In genomic region chr7:21507627-21508343, GRCh38 we compare ENCODE assay signal across 9 cellular contexts. TPM values are rescaled to one million over a fixed set of nuclear protein-coding genes. Genes with fewer than 3 reads are reported as not detected.
A peak's percentile ranks its signal among the peaks of the same experiment; 100 is the strongest.
DNase-seq lines count a peak whose midpoint lies in the region; ATAC-seq and TF ChIP-seq lines count a peak whose summit lies in the region.
"Had no signal": no experiment of that assay in that cellular context is flagged by ENCODE, and none has a peak within 500 bp of the region (broad histone marks: within the 10 kb centered on the region; RNA-seq: fewer than 3 reads in every experiment).

No MANE protein-coding gene starts in this region.

- H3K27me3 Mint-ChIP-seq in WTC11 (ENCODE audit: low read depth) (no peaks in the 10 kb centered on the region), progenitor cell of endocrine pancreas (no peaks in the 10 kb centered on the region)
- H3K27me3 Mint-ChIP-seq: activated B cell treated with CpG ODN at 0.5 μM for 24 hours had no signal

- TF ChIP-seq CTCF in WTC11 (IDR thresholded peaks at IDR 0.05) (peak; percentile 81), progenitor cell of endocrine pancreas (IDR thresholded peaks at IDR 0.05; ENCODE audit: unreplicated experiment) (peak; percentile 63)

- DNase-seq in Daoy (ENCODE audit: low read depth) (peak; percentile 64), HK-2 (ENCODE audit: unreplicated experiment) (peak; percentile 18), WTC11 (ENCODE audit: low spot score) (peak; percentile 71), globus pallidus (ENCODE audit: low spot score) (peak; percentile 46), progenitor cell of endocrine pancreas (ENCODE audit: low spot score, unreplicated experiment) (peak; percentile 22), OCI-M2 (lab: John Stamatoyannopoulos, UW; ENCODE audit: unreplicated experiment) (no peak), NCI-H1105 treated with DMSO at 0.1 percent for 48 hours (lab: John Stamatoyannopoulos, UW) (no peak), 8988T (no peak)
- DNase-seq: activated B cell treated with CpG ODN at 0.5 μM for 24 hours had no signal

- H3K9me3 Mint-ChIP-seq in WTC11: peaks cover 22% of the 10 kb centered on the region
- peaks cover 9% of the 10 kb centered on the region for H3K9me3 Mint-ChIP-seq in progenitor cell of endocrine pancreas (ENCODE audit: low read depth)
- H3K9me3 Mint-ChIP-seq: activated B cell treated with CpG ODN at 0.5 μM for 24 hours had no signal

- CTCF ChIA-PET in WTC11 (lab: Charles Lee): interaction anchor here (0.7 to 1.6 kb wide), 5 partner anchors 10 to 260 kb away, joined by 3 to 5 read pairs (median 4); no protein-coding TSS in a partner anchor

- ATAC-seq in WTC11: peak; percentile 88

- H3K4me3 Mint-ChIP-seq in WTC11 (no peak overlapping the region), progenitor cell of endocrine pancreas (ENCODE audit: low read depth) (no peak overlapping the region)
- H3K4me3 Mint-ChIP-seq: activated B cell treated with CpG ODN at 0.5 μM for 24 hours had no signal

- H3K4me1 Mint-ChIP-seq in WTC11 (peaks cover 28% of the 10 kb centered on the region), progenitor cell of endocrine pancreas (ENCODE audit: low read depth) (peaks cover 8% of the 10 kb centered on the region)
- H3K4me1 Mint-ChIP-seq: activated B cell treated with CpG ODN at 0.5 μM for 24 hours had no signal

- POLR2A ChIA-PET in WTC11 (lab: Charles Lee): no interaction called here

- H3K36me3 Mint-ChIP-seq in WTC11: peaks cover 60% of the 10 kb centered on the region
- peaks cover 29% of the 10 kb centered on the region for H3K36me3 Mint-ChIP-seq in progenitor cell of endocrine pancreas (ENCODE audit: insufficient read depth)

- H3K27ac Mint-ChIP-seq in WTC11: peak overlapping the region; percentile 79; the same call in 1 of the 2 replicates
- no peak overlapping the region for H3K27ac Mint-ChIP-seq in progenitor cell of endocrine pancreas
- H3K27ac Mint-ChIP-seq: activated B cell treated with CpG ODN at 0.5 μM for 24 hours had no signal

TF ChIP-seq in WTC11, 78 proteins besides CTCF, POLR2A, EP300 and RAD21:
- TF ChIP-seq, protein P1, sequence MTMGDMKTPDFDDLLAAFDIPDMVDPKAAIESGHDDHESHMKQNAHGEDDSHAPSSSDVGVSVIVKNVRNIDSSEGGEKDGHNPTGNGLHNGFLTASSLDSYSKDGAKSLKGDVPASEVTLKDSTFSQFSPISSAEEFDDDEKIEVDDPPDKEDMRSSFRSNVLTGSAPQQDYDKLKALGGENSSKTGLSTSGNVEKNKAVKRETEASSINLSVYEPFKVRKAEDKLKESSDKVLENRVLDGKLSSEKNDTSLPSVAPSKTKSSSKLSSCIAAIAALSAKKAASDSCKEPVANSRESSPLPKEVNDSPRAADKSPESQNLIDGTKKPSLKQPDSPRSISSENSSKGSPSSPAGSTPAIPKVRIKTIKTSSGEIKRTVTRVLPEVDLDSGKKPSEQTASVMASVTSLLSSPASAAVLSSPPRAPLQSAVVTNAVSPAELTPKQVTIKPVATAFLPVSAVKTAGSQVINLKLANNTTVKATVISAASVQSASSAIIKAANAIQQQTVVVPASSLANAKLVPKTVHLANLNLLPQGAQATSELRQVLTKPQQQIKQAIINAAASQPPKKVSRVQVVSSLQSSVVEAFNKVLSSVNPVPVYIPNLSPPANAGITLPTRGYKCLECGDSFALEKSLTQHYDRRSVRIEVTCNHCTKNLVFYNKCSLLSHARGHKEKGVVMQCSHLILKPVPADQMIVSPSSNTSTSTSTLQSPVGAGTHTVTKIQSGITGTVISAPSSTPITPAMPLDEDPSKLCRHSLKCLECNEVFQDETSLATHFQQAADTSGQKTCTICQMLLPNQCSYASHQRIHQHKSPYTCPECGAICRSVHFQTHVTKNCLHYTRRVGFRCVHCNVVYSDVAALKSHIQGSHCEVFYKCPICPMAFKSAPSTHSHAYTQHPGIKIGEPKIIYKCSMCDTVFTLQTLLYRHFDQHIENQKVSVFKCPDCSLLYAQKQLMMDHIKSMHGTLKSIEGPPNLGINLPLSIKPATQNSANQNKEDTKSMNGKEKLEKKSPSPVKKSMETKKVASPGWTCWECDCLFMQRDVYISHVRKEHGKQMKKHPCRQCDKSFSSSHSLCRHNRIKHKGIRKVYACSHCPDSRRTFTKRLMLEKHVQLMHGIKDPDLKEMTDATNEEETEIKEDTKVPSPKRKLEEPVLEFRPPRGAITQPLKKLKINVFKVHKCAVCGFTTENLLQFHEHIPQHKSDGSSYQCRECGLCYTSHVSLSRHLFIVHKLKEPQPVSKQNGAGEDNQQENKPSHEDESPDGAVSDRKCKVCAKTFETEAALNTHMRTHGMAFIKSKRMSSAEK (CRISPR knock-in tag; IDR thresholded peaks at IDR 0.05; ENCODE audit: borderline replicate concordance): no peak
- TF ChIP-seq, protein P2, sequence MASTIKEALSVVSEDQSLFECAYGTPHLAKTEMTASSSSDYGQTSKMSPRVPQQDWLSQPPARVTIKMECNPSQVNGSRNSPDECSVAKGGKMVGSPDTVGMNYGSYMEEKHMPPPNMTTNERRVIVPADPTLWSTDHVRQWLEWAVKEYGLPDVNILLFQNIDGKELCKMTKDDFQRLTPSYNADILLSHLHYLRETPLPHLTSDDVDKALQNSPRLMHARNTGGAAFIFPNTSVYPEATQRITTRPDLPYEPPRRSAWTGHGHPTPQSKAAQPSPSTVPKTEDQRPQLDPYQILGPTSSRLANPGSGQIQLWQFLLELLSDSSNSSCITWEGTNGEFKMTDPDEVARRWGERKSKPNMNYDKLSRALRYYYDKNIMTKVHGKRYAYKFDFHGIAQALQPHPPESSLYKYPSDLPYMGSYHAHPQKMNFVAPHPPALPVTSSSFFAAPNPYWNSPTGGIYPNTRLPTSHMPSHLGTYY (CRISPR knock-in tag; IDR thresholded peaks at IDR 0.05): no peak
- TF ChIP-seq NR3C1 (CRISPR knock-in tag; conservative IDR thresholded peaks at IDR 0.05; ENCODE audit: low read depth) (no peak), SMAD3 (CRISPR knock-in tag; IDR thresholded peaks at IDR 0.05; ENCODE audit: borderline replicate concordance) (no peak), ATF2 (CRISPR knock-in tag; IDR thresholded peaks at IDR 0.05; ENCODE audit: borderline replicate concordance, low read depth) (no peak), MYBL2 (CRISPR knock-in tag; IDR thresholded peaks at IDR 0.05) (no peak), TEAD4 (CRISPR knock-in tag; IDR thresholded peaks at IDR 0.05) (no peak), ZNF232 (CRISPR knock-in tag; IDR thresholded peaks at IDR 0.05) (no peak)
- TF ChIP-seq, protein P3, sequence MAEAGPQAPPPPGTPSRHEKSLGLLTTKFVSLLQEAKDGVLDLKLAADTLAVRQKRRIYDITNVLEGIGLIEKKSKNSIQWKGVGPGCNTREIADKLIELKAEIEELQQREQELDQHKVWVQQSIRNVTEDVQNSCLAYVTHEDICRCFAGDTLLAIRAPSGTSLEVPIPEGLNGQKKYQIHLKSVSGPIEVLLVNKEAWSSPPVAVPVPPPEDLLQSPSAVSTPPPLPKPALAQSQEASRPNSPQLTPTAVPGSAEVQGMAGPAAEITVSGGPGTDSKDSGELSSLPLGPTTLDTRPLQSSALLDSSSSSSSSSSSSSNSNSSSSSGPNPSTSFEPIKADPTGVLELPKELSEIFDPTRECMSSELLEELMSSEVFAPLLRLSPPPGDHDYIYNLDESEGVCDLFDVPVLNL (CRISPR knock-in tag; IDR thresholded peaks at IDR 0.05; ENCODE audit: borderline replicate concordance, low read depth): no peak
- TF ChIP-seq, protein P4, sequence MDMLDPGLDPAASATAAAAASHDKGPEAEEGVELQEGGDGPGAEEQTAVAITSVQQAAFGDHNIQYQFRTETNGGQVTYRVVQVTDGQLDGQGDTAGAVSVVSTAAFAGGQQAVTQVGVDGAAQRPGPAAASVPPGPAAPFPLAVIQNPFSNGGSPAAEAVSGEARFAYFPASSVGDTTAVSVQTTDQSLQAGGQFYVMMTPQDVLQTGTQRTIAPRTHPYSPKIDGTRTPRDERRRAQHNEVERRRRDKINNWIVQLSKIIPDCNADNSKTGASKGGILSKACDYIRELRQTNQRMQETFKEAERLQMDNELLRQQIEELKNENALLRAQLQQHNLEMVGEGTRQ (CRISPR knock-in tag; IDR thresholded peaks at IDR 0.05): no peak
TF ChIP-seq in WTC11: peak in this region for 0.

RNA-seq across cellular contexts. Expression of gene DNAH11, which starts 35.1 kb away (rescaled TPM):
- 24.4 and 30.2 TPM in 2 replicates for total RNA-seq in Daoy (2014; rRNA removed; shearing (Covaris generic))
- 3.5 to 6.4 TPM (median 4.2 TPM) in 3 replicates for total RNA-seq in WTC11 (2021)
- total RNA-seq in progenitor cell of endocrine pancreas: 1.0 and 1.6 TPM in 2 replicates
- total RNA-seq: activated B cell treated with CpG ODN at 0.5 μM for 24 hours had no signal

Comparison
In these comparisons a context has a peak if more than half of its experiments do, and no peak if none do; other contexts are left out.
1. DNase-seq: peak in Daoy (single experiment), HK-2 (single experiment), WTC11 (single experiment), globus pallidus (single experiment) and progenitor cell of endocrine pancreas (single experiment); none in OCI-M2 (single experiment), NCI-H1105 treated with DMSO at 0.1 percent for 48 hours (single experiment) and 8988T (single experiment).